8 cellular contexts compared by ENCODE assay signal in genomic region chr18:5309888-5310470, GRCh38. TPM values are rescaled to one million over a fixed set of nuclear protein-coding genes. Genes with fewer than 3 reads are reported as not detected.
DNase-seq lines count a peak whose midpoint lies in the region; ATAC-seq, FAIRE-seq and TF ChIP-seq lines count a peak whose summit lies in the region.

No MANE protein-coding gene starts in this region.

- peak; percentile 97 for ATAC-seq in GM19351 (IDR thresholded peaks at IDR 0.05; ENCODE audit: unreplicated experiment)
- ATAC-seq in HG03280 (IDR thresholded peaks at IDR 0.05; ENCODE audit: unreplicated experiment): peak; percentile 91
- peak; percentile 35 to 76 (median 62) for ATAC-seq in pancreas
- no peak for ATAC-seq in psoas muscle

- WGBS in pancreas, 2 donors: 38 to 45% methylated on average over 5 of the region's 5 CpGs
- 59 to 62% (median 61%) methylated on average over 5 of the region's 5 CpGs for whole genome bisulfite sequencing in psoas muscle, 3 donors

- H3K4me3 ChIP-seq in BLaER1 treated with 17β-estradiol and CSF1 and Interleukin-3, amounts not matched to agents 10 nM and 100 nM: peak overlapping the region in 1 of 10 experiments; percentile 15; a peak in 1 of 20 replicates
- H3K4me3 ChIP-seq in pancreas: peak overlapping the region in 1 of 4 donors; percentile 22
- no peak overlapping the region for H3K4me3 ChIP-seq in psoas muscle

- H3K36me3 ChIP-seq in BLaER1 treated with 17β-estradiol and CSF1 and Interleukin-3, amounts not matched to agents 10 nM and 100 nM: no peaks in the 10 kb centered on the region
- no peaks in the 10 kb centered on the region for H3K36me3 ChIP-seq in pancreas
- no peaks in the 10 kb centered on the region for H3K36me3 ChIP-seq in psoas muscle (ENCODE audit: insufficient read depth in 1 of 2, low read depth in 1 of 2)

- H3K4me2 ChIP-seq in BLaER1 treated with 17β-estradiol and CSF1 and Interleukin-3, amounts not matched to agents 10 nM and 100 nM: peak overlapping the region; percentile 30 to 82 (median 66)

- no peaks in the 10 kb centered on the region for H3K9me3 ChIP-seq in BLaER1 treated with 17β-estradiol and CSF1 and Interleukin-3, amounts not matched to agents 10 nM and 100 nM (replicated peaks in 1 of 11)
- H3K9me3 ChIP-seq in pancreas: no peaks in the 10 kb centered on the region
- H3K9me3 ChIP-seq in psoas muscle: no peaks in the 10 kb centered on the region

- no peak for TF ChIP-seq CTCF in pancreas (IDR thresholded peaks at IDR 0.05)
- no peak for TF ChIP-seq CTCF in psoas muscle (IDR thresholded peaks at IDR 0.05)

- FAIRE-seq in pancreas (lab: Jason Lieb, UNC): no peak

- 0 out of 22 replicates have a peak overlapping the region, but pooled peaks of 2 of the 11 experiments have one; percentile 5 to 35 for H3K9ac ChIP-seq in BLaER1 treated with 17β-estradiol and CSF1 and Interleukin-3, amounts not matched to agents 10 nM and 100 nM

- no peaks in the 10 kb centered on the region for H3K27me3 ChIP-seq in BLaER1 treated with 17β-estradiol and CSF1 and Interleukin-3, amounts not matched to agents 10 nM and 100 nM
- H3K27me3 ChIP-seq in pancreas (no peaks in the 10 kb centered on the region), psoas muscle (ENCODE audit: insufficient read depth in 3 of 3, low read length in 2 of 3) (peaks cover 0 to 2% (median 0%) of the 10 kb centered on the region in 3 donors)

- intact Hi-C loops in pancreas (cut with DNase I) (no loop called here), psoas muscle (cut with DNase I) (no loop called here)

- peak overlapping the region in 8 of 11 experiments; percentile 16 to 51 (median 30); a peak in 9 of 22 replicates for H3K27ac ChIP-seq in BLaER1 treated with 17β-estradiol and CSF1 and Interleukin-3, amounts not matched to agents 10 nM and 100 nM
- peak overlapping the region in 2 of 4 donors; percentile 6 to 42 for H3K27ac ChIP-seq in pancreas
- H3K27ac ChIP-seq in psoas muscle: no peak overlapping the region

- H4K20me1 ChIP-seq in BLaER1 treated with 17β-estradiol and CSF1 and Interleukin-3, amounts not matched to agents 10 nM and 100 nM: no peaks in the 10 kb centered on the region

- peak; percentile 9 for DNase-seq in activated CD4-positive, alpha-beta T cell treated with anti-CD3 and anti-CD28 coated beads for 1 hour
- no peak for DNase-seq in pancreas
- no peak for DNase-seq in psoas muscle
- no peak for DNase-seq in inferior parietal cortex (ENCODE audit: extremely low spot score)
- DNase-seq in LoVo (ENCODE audit: low spot score): no peak

- peaks cover 10 to 22% (median 13%) of the 10 kb centered on the region in 10 experiments for H3K4me1 ChIP-seq in BLaER1 treated with 17β-estradiol and CSF1 and Interleukin-3, amounts not matched to agents 10 nM and 100 nM
- H3K4me1 ChIP-seq in pancreas (peaks cover 0 to 3% (median 0%) of the 10 kb centered on the region in 3 donors), psoas muscle (no peaks in the 10 kb centered on the region)

RNA-seq across cellular contexts. Expression of gene ZBTB14, which starts 14.5 kb away (rescaled TPM):
- total RNA-seq in pancreas: 1 to 10 TPM; 4.8 to 7.9 (median 6.8) TPM
- 1 to 10 TPM; 3.6 to 7.7 TPM for polyA plus RNA-seq in pancreas
- total RNA-seq in psoas muscle: 1 to 10 TPM; 3.3 to 4.8 (median 4.3) TPM
- 1 to 10 TPM; 3.7 to 6.9 (median 3.7) TPM for polyA plus RNA-seq in psoas muscle

Comparison
In these comparisons a context has a peak if more than half of its experiments do, and no peak if none do; other contexts are left out.
1. ATAC-seq: peak in GM19351 (single experiment), HG03280 (single experiment) and pancreas (4 of 4); none in psoas muscle (0 of 4).